Comparison of ENCODE assay signal across 23 cellular contexts in the genomic region with DNA sequence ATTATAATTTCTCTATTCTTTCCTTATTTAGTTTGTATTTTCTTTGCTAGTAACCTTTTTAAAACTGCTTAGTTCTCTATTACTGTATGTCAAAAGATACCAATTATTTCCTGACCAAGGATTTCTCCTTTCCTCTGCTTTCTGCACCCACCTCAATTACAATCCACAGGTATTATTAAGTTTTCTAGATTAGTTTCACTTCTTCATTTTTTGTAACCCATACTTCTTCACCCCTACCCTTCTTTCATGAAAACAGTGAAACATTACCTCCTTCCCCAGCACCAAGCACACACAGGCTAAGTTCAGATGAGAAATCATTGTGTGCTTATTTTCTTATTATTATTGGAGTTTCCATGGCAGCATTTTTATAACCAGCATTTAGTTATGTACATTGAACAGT.
DNase-seq lines count a peak whose midpoint lies in the region; ATAC-seq, FAIRE-seq and TF ChIP-seq lines count a peak whose summit lies in the region.
"Had no signal": no experiment of that assay in that cellular context is flagged by ENCODE, and none has a peak within 500 bp of the region (broad histone marks: within the 10 kb centered on the region; RNA-seq: fewer than 3 reads in every experiment).

No MANE protein-coding gene starts in this region.

- RAD21 ChIA-PET in GM12878 (lab: Charles Lee; ENCODE audit: unreplicated experiment) = no interaction called here

- H3K4me1 ChIP-seq in OCI-LY1 (ENCODE audit: insufficient read depth, low read length, severe bottlenecking) = peaks cover 36% of the 10 kb centered on the region
- H3K4me1 ChIP-seq in GM12878 (ENCODE audit: control insufficient read depth, insufficient read depth, low read length) = no peaks in the 10 kb centered on the region
- H3K4me1 ChIP-seq: BLaER1, HAP-1 had no signal

- H3K27me3 ChIP-seq in OCI-LY1 (ENCODE audit: insufficient read depth, low read length) (no peaks in the 10 kb centered on the region), GM12878 (replicated peaks in 1 of 2; ENCODE audit: control insufficient read depth in 2 of 2, insufficient read depth in 2 of 2, low read length in 1 of 2) (no peaks in the 10 kb centered on the region)
- H3K27me3 ChIP-seq: BLaER1 had no signal

- SMC1A ChIA-PET in GM12878 (lab: Charles Lee; ENCODE audit: uncharacterized antibody, unreplicated experiment) = no interaction called here

- H3K4me3 ChIP-seq in OCI-LY1 (ENCODE audit: low read depth, low read length, poor library complexity, severe bottlenecking) = no peak overlapping the region
- H3K4me3 ChIP-seq in GM12878 = no peak overlapping the region
- H3K4me3 ChIP-seq: BLaER1, HAP-1 had no signal

- no peaks in the 10 kb centered on the region for H4K20me1 ChIP-seq in OCI-LY1 (ENCODE audit: insufficient read depth, low read length)
- H4K20me1 ChIP-seq in GM12878 (ENCODE audit: control insufficient read depth, insufficient read depth) = no peaks in the 10 kb centered on the region
- H4K20me1 ChIP-seq: BLaER1 had no signal

- no peaks in the 10 kb centered on the region for H3K9me2 ChIP-seq in OCI-LY1 (ENCODE audit: low read depth, low read length)

- H3K4me2 ChIP-seq in OCI-LY1 (ENCODE audit: low read length) = no peak overlapping the region
- H3K4me2 ChIP-seq in GM12878 (ENCODE audit: control insufficient read depth, insufficient read depth) = no peak overlapping the region
- H3K4me2 ChIP-seq: BLaER1 had no signal

- H3K4me1 Mint-ChIP-seq in Calu3 (ENCODE audit: low read depth, unreplicated experiment) = no peaks in the 10 kb centered on the region
- H3K4me1 Mint-ChIP-seq: B cell; CD14-positive monocyte; CD8-positive, alpha-beta memory T cell had no signal

- no peaks in the 10 kb centered on the region for H3K36me3 Mint-ChIP-seq in Calu3 (ENCODE audit: insufficient read depth, unreplicated experiment)
- H3K36me3 Mint-ChIP-seq: CD14-positive monocyte; CD8-positive, alpha-beta memory T cell had no signal

- H2AFZ ChIP-seq in OCI-LY1 (ENCODE audit: low read length) = no peak overlapping the region; the same call in 1 of the 2 replicates
- H2AFZ ChIP-seq in GM12878 (ENCODE audit: control insufficient read depth, low read depth, low read length) = no peak overlapping the region

- peak; percentile 51 for FAIRE-seq in D721Med (lab: Jason Lieb, UNC)
- FAIRE-seq in GM12878 (lab: Jason Lieb, UNC) = no peak
- FAIRE-seq: GM12892, H54 had no signal

- BruUV-seq in GM12878 (replicated peaks; lab: Mats Ljungman, UMichigan) (no TSS peak), Calu3 (replicated peaks; lab: Mats Ljungman, UMichigan) (no TSS peak)

- 0 out of 2 replicates have a peak, but pooled peaks cover 4% of the 10 kb centered on the region for H3K9me3 ChIP-seq in OCI-LY1 (ENCODE audit: low read length)
- no peaks in the 10 kb centered on the region for H3K9me3 ChIP-seq in GM12878 (replicated peaks; ENCODE audit: control insufficient read depth, insufficient read depth, low read length)
- H3K9me3 ChIP-seq: BLaER1, HAP-1 had no signal

- CTCF ChIA-PET in GM12878 (lab: Yijun Ruan, JAX) = no interaction called here
- CTCF ChIA-PET in Calu3 (lab: Charles Lee) = no interaction called here

- DNase-seq in D721Med (ENCODE audit: insufficient read length, low spot score) (no peak), GM12878 (ENCODE audit: low read depth, low spot score) (no peak), foreskin melanocyte (no peak), islet precursor cell (no peak), Calu3 (no peak)
- DNase-seq: CD4-positive, alpha-beta T cell; CD8-positive, alpha-beta memory T cell; DMS153; DND-41; EL; GDM1; GOT3; HFFc6 had no signal

- POLR2A ChIA-PET in GM12878 (lab: Charles Lee) = no interaction called here

- H3K27ac Mint-ChIP-seq in Calu3 (ENCODE audit: unreplicated experiment) = no peak overlapping the region
- H3K27ac Mint-ChIP-seq: B cell; CD14-positive monocyte; CD4-positive, alpha-beta T cell; CD8-positive, alpha-beta memory T cell; HFFc6 had no signal

- no peak overlapping the region for H3K4me3 Mint-ChIP-seq in Calu3 (ENCODE audit: low read depth, unreplicated experiment)
- H3K4me3 Mint-ChIP-seq: B cell; CD14-positive monocyte; CD4-positive, alpha-beta T cell; CD8-positive, alpha-beta memory T cell; HFFc6 had no signal

- H3K79me2 ChIP-seq in OCI-LY1 (ENCODE audit: insufficient read depth, low read length) (no peaks in the 10 kb centered on the region), GM12878 (ENCODE audit: control insufficient read depth, insufficient read depth, low read length) (no peaks in the 10 kb centered on the region)

- H3K9me3 Mint-ChIP-seq in Calu3 (ENCODE audit: low read depth, unreplicated experiment) = peaks cover 12% of the 10 kb centered on the region
- H3K9me3 Mint-ChIP-seq: CD14-positive monocyte had no signal

- intact Hi-C loops in GM12878 (cut with micrococcal nuclease; ENCODE audit: unreplicated experiment) = no loop called here
- intact Hi-C loops in Calu3 (cut with micrococcal nuclease; ENCODE audit: unreplicated experiment) = no loop called here

- no peak for TF ChIP-seq RAD21 in GM12878 (IDR thresholded peaks at IDR 0.05; ENCODE audit: insufficient read depth, low read depth, low read length)

- H3K9ac ChIP-seq in OCI-LY1 (ENCODE audit: low read length) (no peak overlapping the region), GM12878 (ENCODE audit: control insufficient read depth, insufficient read depth, low read length) (no peak overlapping the region)
- H3K9ac ChIP-seq: BLaER1 had no signal

- H3K27ac ChIP-seq in OCI-LY1 (ENCODE audit: low read depth, low read length, poor library complexity, severe bottlenecking) = peak overlapping the region; percentile 68
- no peak overlapping the region for H3K27ac ChIP-seq in GM12878 (ENCODE audit: control insufficient read depth, insufficient read depth)
- H3K27ac ChIP-seq: 22Rv1, BLaER1 had no signal

- H3F3A ChIP-seq in OCI-LY1 (ENCODE audit: insufficient read depth, low read length) = no peaks in the 10 kb centered on the region

- in situ Hi-C loops in GM12878 (cut with MboI) = no loop called here

- no peaks in the 10 kb centered on the region for H3K27me3 Mint-ChIP-seq in Calu3 (ENCODE audit: unreplicated experiment)
- H3K27me3 Mint-ChIP-seq: B cell; CD4-positive, alpha-beta T cell; CD8-positive, alpha-beta memory T cell had no signal

- no peaks in the 10 kb centered on the region for H3K36me3 ChIP-seq in OCI-LY1 (ENCODE audit: insufficient read depth, low read length)
- no peaks in the 10 kb centered on the region for H3K36me3 ChIP-seq in GM12878 (ENCODE audit: control insufficient read depth in 2 of 2, insufficient read depth in 2 of 2, low read length in 1 of 2)
- H3K36me3 ChIP-seq: BLaER1, HAP-1 had no signal

- TF ChIP-seq EP300 in GM12878 (IDR thresholded peaks at IDR 0.05; ENCODE audit: borderline replicate concordance in 1 of 2, control insufficient read depth in 1 of 2, low read depth in 2 of 2, low read length in 2 of 2) = no peak

- no peak for TF ChIP-seq POLR2A in GM12878 (IDR thresholded peaks at IDR 0.05; ENCODE audit: low read depth, low read length)

- TF ChIP-seq CTCF in D721Med (IDR thresholded peaks at IDR 0.05; ENCODE audit: insufficient read depth, missing control alignments) (no peak), OCI-LY1 (IDR thresholded peaks at IDR 0.05; ENCODE audit: low read length) (no peak), GM12878 (IDR thresholded peaks at IDR 0.05 in 2 of 3, conservative IDR thresholded peaks at IDR 0.05 in 1 of 3; ENCODE audit: control insufficient read depth in 2 of 3, extremely low read depth in 1 of 3, insufficient read depth in 1 of 3, low read depth in 3 of 3, low read length in 3 of 3) (no peak), Calu3 (IDR thresholded peaks at IDR 0.05; ENCODE audit: unreplicated experiment) (no peak)

- peak; percentile 54 for ATAC-seq in GM18868 (IDR thresholded peaks at IDR 0.05; ENCODE audit: unreplicated experiment)
- peak; percentile 27; the same call in 2 of the 3 replicates for ATAC-seq in GM12878
- ATAC-seq in GM21381 (IDR thresholded peaks at IDR 0.05; ENCODE audit: unreplicated experiment) = no peak

TF ChIP-seq in GM12878, 131 proteins besides CTCF, POLR2A, EP300 and RAD21:
- peak; percentile 66; the same call in 1 of the 2 replicates for TF ChIP-seq SPI1 (IDR thresholded peaks at IDR 0.05; ENCODE audit: borderline replicate concordance, insufficient read depth, low read depth, low read length)
- TF ChIP-seq BRCA1 (IDR thresholded peaks at IDR 0.05; ENCODE audit: low read depth, low read length) = no peak
- TF ChIP-seq MTA2 (IDR thresholded peaks at IDR 0.05; ENCODE audit: low read depth) = peak; percentile 69
- no peak for TF ChIP-seq RAD51 (IDR thresholded peaks at IDR 0.05)
- TF ChIP-seq ZNF24 (IDR thresholded peaks at IDR 0.05) = 0 out of 2 replicates have a peak, but pooled peaks have one; percentile 20
- TF ChIP-seq, protein P1, sequence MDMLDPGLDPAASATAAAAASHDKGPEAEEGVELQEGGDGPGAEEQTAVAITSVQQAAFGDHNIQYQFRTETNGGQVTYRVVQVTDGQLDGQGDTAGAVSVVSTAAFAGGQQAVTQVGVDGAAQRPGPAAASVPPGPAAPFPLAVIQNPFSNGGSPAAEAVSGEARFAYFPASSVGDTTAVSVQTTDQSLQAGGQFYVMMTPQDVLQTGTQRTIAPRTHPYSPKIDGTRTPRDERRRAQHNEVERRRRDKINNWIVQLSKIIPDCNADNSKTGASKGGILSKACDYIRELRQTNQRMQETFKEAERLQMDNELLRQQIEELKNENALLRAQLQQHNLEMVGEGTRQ (IDR thresholded peaks at IDR 0.05; ENCODE audit: borderline replicate concordance, low read depth, low read length) = no peak
- TF ChIP-seq TARDBP (IDR thresholded peaks at IDR 0.05; ENCODE audit: borderline replicate concordance) = no peak
- no peak for TF ChIP-seq MXI1 (IDR thresholded peaks at IDR 0.05; ENCODE audit: low read depth, low read length)
- no peak for TF ChIP-seq SIX5 (IDR thresholded peaks at IDR 0.05; ENCODE audit: low read depth, low read length, severe bottlenecking)
- TF ChIP-seq, protein P2, sequence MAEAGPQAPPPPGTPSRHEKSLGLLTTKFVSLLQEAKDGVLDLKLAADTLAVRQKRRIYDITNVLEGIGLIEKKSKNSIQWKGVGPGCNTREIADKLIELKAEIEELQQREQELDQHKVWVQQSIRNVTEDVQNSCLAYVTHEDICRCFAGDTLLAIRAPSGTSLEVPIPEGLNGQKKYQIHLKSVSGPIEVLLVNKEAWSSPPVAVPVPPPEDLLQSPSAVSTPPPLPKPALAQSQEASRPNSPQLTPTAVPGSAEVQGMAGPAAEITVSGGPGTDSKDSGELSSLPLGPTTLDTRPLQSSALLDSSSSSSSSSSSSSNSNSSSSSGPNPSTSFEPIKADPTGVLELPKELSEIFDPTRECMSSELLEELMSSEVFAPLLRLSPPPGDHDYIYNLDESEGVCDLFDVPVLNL (IDR thresholded peaks at IDR 0.05; ENCODE audit: low read depth, low read length) = no peak
TF ChIP-seq in GM12878: peak in this region for 3.
